ENCODE assay signal across 8 cellular contexts in the genomic region with DNA sequence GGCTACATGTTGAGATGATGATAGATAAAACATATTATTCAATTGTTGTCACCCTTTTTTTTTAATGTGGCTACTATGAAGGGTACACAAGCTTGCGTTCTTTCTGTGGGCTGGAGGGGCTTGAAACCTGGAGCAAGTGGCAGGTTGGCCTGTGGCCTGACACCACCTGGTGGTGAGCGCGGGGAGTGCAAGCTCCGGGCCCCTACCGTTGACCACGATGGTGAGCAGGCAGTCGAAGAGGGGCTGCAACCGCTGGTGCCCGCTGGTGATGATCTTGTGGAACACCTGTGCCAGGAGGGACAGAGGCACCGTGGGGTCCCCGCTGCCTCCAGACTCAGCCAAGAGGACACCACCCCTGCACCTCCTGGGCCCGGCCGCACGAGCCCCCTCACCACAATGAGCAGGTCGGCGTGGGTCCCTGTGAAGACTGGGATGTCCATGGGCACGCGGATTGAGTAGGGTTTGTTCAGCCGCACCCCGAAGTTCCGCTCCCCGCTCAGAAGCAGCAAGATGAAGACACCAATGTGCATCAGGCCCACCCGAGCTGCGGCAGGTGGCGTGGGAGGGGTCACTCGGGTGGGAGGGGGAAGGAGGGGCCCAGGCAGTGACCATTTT. TPM values are rescaled to one million over a fixed set of nuclear protein-coding genes. Genes with fewer than 3 reads are reported as not detected.
DNase-seq lines count a peak whose midpoint lies in the region; ATAC-seq and TF ChIP-seq lines count a peak whose summit lies in the region.

No MANE protein-coding gene starts in this region.

- no peak for ATAC-seq in HG02852 (IDR thresholded peaks at IDR 0.05; ENCODE audit: unreplicated experiment)

- peaks cover 3% of the 10 kb centered on the region for H3K27me3 Mint-ChIP-seq in osteocyte (ENCODE audit: unreplicated experiment)

- H3K36me3 Mint-ChIP-seq in osteocyte (ENCODE audit: unreplicated experiment) = no peaks in the 10 kb centered on the region

- WGBS in tibial nerve, 2 donors = 29 to 34% methylated on average over 8 to 22 of the region's 26 CpGs

- H3K36me3 ChIP-seq in tibial nerve = no peaks in the 10 kb centered on the region

- H3K4me3 ChIP-seq in fibroblast of the aortic adventitia (ENCODE audit: low read depth, low read length) = no peak overlapping the region
- H3K4me3 ChIP-seq in tibial nerve = no peak overlapping the region

- H3K4me3 Mint-ChIP-seq in osteocyte (ENCODE audit: unreplicated experiment) = no peak overlapping the region

- H3K27ac ChIP-seq in RWPE1 (no peak overlapping the region), tibial nerve (no peak overlapping the region)

- H3K4me1 ChIP-seq in tibial nerve = peaks cover 0 to 8% (median 0%) of the 10 kb centered on the region in 4 donors

- peak; percentile 97 for TF ChIP-seq CTCF in RWPE1 (conservative IDR thresholded peaks at IDR 0.05; ENCODE audit: low read depth)
- peak; percentile 95 for TF ChIP-seq CTCF in fibroblast of the aortic adventitia (IDR thresholded peaks at IDR 0.05; ENCODE audit: insufficient read depth, low read length)
- peak; percentile 92 for TF ChIP-seq CTCF in osteocyte (IDR thresholded peaks at IDR 0.05)
- peak; percentile 89 to 98 (median 92) for TF ChIP-seq CTCF in tibial nerve (IDR thresholded peaks at IDR 0.05)

- H3K9me3 ChIP-seq in tibial nerve = no peaks in the 10 kb centered on the region

- no peaks in the 10 kb centered on the region for H3K27me3 ChIP-seq in tibial nerve

- no peak for TF ChIP-seq POLR2A in tibial nerve (IDR thresholded peaks at IDR 0.05)

- CTCF ChIA-PET in RWPE1 (lab: Yijun Ruan, JAX) = interaction anchor here (0.5 to 4.0 kb wide), 25 partner anchors 8 to 1021 kb away, joined by 3 to 113 read pairs (median 4); a partner anchor contains a TSS

- H3K9me3 Mint-ChIP-seq in osteocyte (ENCODE audit: unreplicated experiment) = no peaks in the 10 kb centered on the region

- H3K27ac Mint-ChIP-seq in osteocyte (ENCODE audit: unreplicated experiment) = no peak overlapping the region

- TF ChIP-seq EP300 in tibial nerve (IDR thresholded peaks at IDR 0.05) = no peak

- DNase-seq in COR-L47 (lab: John Stamatoyannopoulos, UW) (peak; percentile 37), HuH-7 (ENCODE audit: low spot score) (peak; percentile 96), RWPE1 (ENCODE audit: low spot score) (peak; percentile 78), activated T-helper 1 cell treated with Interleukin-2 at 50 U/mL for 16 hours (ENCODE audit: low read depth) (peak; percentile 60), fibroblast of the aortic adventitia (ENCODE audit: low read depth) (peak; percentile 48), osteocyte (ENCODE audit: extremely low spot score, unreplicated experiment) (peak; percentile 93), tibial nerve (ENCODE audit: low spot score in 2 of 2) (peak; percentile 58 to 79)

- POLR2A ChIA-PET in RWPE1 (lab: Yijun Ruan, JAX; ENCODE audit: low non-redundant PET) = no interaction called here

- no peaks in the 10 kb centered on the region for H3K4me1 Mint-ChIP-seq in osteocyte (ENCODE audit: unreplicated experiment)

RNA-seq across cellular contexts. Expression of a gene that starts 14.5 kb away (rescaled TPM):
- total RNA-seq in fibroblast of the aortic adventitia (ENCODE audit: low replicate concordance) = 0.33 and 0.90 TPM in 2 replicates
- 10.1 and 11.9 TPM in 2 replicates for total RNA-seq in osteocyte
- total RNA-seq in tibial nerve = 10 to 100 TPM in 1 of 4 donors, 1 to 10 TPM in 3; 5.7 to 11.6 (median 8.9) TPM

RNA-seq across cellular contexts. Expression of a gene that starts 22.3 kb away (rescaled TPM):
- total RNA-seq in fibroblast of the aortic adventitia (ENCODE audit: low replicate concordance) = not detected in 2 replicates
- total RNA-seq in osteocyte = not detected in 2 replicates
- not detected for total RNA-seq in tibial nerve

RNA-seq across cellular contexts. Expression of a gene that starts 29.4 kb away (rescaled TPM):
- total RNA-seq in fibroblast of the aortic adventitia (ENCODE audit: low replicate concordance) = 11.8 and 15.3 TPM in 2 replicates
- 21.4 and 22.8 TPM in 2 replicates for total RNA-seq in osteocyte
- 10 to 100 TPM; 10.7 to 19.2 (median 13.9) TPM for total RNA-seq in tibial nerve

RNA-seq across cellular contexts. Expression of a gene that starts 34.0 kb away (rescaled TPM):
- total RNA-seq in fibroblast of the aortic adventitia (ENCODE audit: low replicate concordance) (not detected in 2 replicates), osteocyte (not detected in 2 replicates), tibial nerve (not detected)

RNA-seq across cellular contexts. Expression of a gene that starts 35.0 kb away (rescaled TPM):
- total RNA-seq in fibroblast of the aortic adventitia (ENCODE audit: low replicate concordance) (0.49 TPM in 1 of 2 replicates, not detected in the other), osteocyte (not detected in 2 replicates), tibial nerve (under 1 TPM in 1 of 4 donors, not detected in 3; 0.87 TPM)

Comparison
In these comparisons a context has a peak if more than half of its experiments do, and no peak if none do; other contexts are left out.
1. DNase-seq: peak in every context shown above with its lines; median percentile 96 in HuH-7; 93 in osteocyte; 78 in RWPE1; 68 in tibial nerve; 60 in activated T-helper 1 cell treated with Interleukin-2 at 50 U/mL for 16 hours; 48 in fibroblast of the aortic adventitia; 37 in COR-L47.